ENCODE assay signal across 8 cellular contexts in genomic region chr2:171210864-171211431, GRCh38. TPM values are rescaled to one million over a fixed set of nuclear protein-coding genes. Genes with fewer than 3 reads are reported as not detected.
A peak's percentile ranks its signal among the peaks of the same experiment; 100 is the strongest.
DNase-seq lines count a peak whose midpoint lies in the region; ATAC-seq, FAIRE-seq and TF ChIP-seq lines count a peak whose summit lies in the region.
"Had no signal": no experiment of that assay in that cellular context is flagged by ENCODE, and none has a peak within 500 bp of the region (broad histone marks: within the 10 kb centered on the region; RNA-seq: fewer than 3 reads in every experiment).

No MANE protein-coding gene starts in this region.

- no peaks in the 10 kb centered on the region for H3K4me1 ChIP-seq in prostate gland (replicated peaks)

- ATAC-seq in GM19397 (IDR thresholded peaks at IDR 0.05; ENCODE audit: unreplicated experiment) (peak; percentile 59), HG03354 (IDR thresholded peaks at IDR 0.05; ENCODE audit: poor library complexity, severe bottlenecking, unreplicated experiment) (peak; percentile 79), WTC11 (peak; percentile 57)

- no peak for TF ChIP-seq POLR2A in prostate gland (IDR thresholded peaks at IDR 0.05)

- WGBS in prostate gland, result 32% methylated on average over 8 of the region's 8 CpGs

- no peak overlapping the region for H3K4me3 ChIP-seq in prostate gland

- POLR2A ChIA-PET in WTC11 (lab: Charles Lee), result no interaction called here

- H3K27ac ChIP-seq in prostate gland, result no peak overlapping the region

- peaks cover 15% of the 10 kb centered on the region for H3K9me3 Mint-ChIP-seq in WTC11

- H3K27ac Mint-ChIP-seq in WTC11, result peak overlapping the region; percentile 83

- no peaks in the 10 kb centered on the region for H3K27me3 Mint-ChIP-seq in WTC11 (ENCODE audit: low read depth)

- H3K9me3 ChIP-seq in prostate gland, result no peaks in the 10 kb centered on the region

- H3K27me3 ChIP-seq in prostate gland (replicated peaks; ENCODE audit: insufficient read depth), result no peaks in the 10 kb centered on the region

- DNase-seq in WTC11 (ENCODE audit: low spot score) (no peak), prostate gland (ENCODE audit: low spot score) (peak; percentile 19), RCC 7860 (ENCODE audit: low spot score) (no peak), iPS-NIHi11 (ENCODE audit: low spot score) (no peak), mesenteric fat pad (ENCODE audit: low spot score) (no peak)

- TF ChIP-seq CTCF in WTC11 (IDR thresholded peaks at IDR 0.05) (no peak), prostate gland (IDR thresholded peaks at IDR 0.05) (no peak)

- H3K4me1 Mint-ChIP-seq in WTC11, result peaks cover 53% of the 10 kb centered on the region

- intact Hi-C loops in prostate gland (cut with DNase I), result no loop called here

- no peak for FAIRE-seq in RCC 7860 (lab: Jason Lieb, UNC)
- FAIRE-seq: islet of Langerhans had no signal

- no peak overlapping the region for H3K4me3 Mint-ChIP-seq in WTC11

- no peaks in the 10 kb centered on the region for H3K36me3 ChIP-seq in prostate gland

- CTCF ChIA-PET in WTC11 (lab: Charles Lee), result interaction anchor here (1.8 kb wide), 1 partner anchor 205 kb away, joined by 6 read pairs; no protein-coding TSS in a partner anchor

- H3K36me3 Mint-ChIP-seq in WTC11, result 0 out of 2 replicates have a peak, but pooled peaks cover 3% of the 10 kb centered on the region

TF ChIP-seq in WTC11, 78 proteins besides CTCF, POLR2A, EP300 and RAD21:
- TF ChIP-seq ERG (CRISPR knock-in tag; IDR thresholded peaks at IDR 0.05) (no peak), IRF2 (CRISPR knock-in tag; IDR thresholded peaks at IDR 0.05; ENCODE audit: borderline replicate concordance, low read depth) (no peak), GTF2I (CRISPR knock-in tag; conservative IDR thresholded peaks at IDR 0.05) (no peak), ZSCAN18 (CRISPR knock-in tag; IDR thresholded peaks at IDR 0.05) (no peak), ZNF416 (CRISPR knock-in tag; IDR thresholded peaks at IDR 0.05) (no peak), ZNF121 (CRISPR knock-in tag; IDR thresholded peaks at IDR 0.05) (no peak), PREB (CRISPR knock-in tag; IDR thresholded peaks at IDR 0.05; ENCODE audit: borderline replicate concordance) (no peak), TEAD4 (CRISPR knock-in tag; IDR thresholded peaks at IDR 0.05) (no peak), IRF1 (CRISPR knock-in tag; IDR thresholded peaks at IDR 0.05) (no peak), USF1 (CRISPR knock-in tag; IDR thresholded peaks at IDR 0.05) (no peak), OVOL2 (CRISPR knock-in tag; IDR thresholded peaks at IDR 0.05; ENCODE audit: borderline replicate concordance) (no peak), ZNF317 (CRISPR knock-in tag; IDR thresholded peaks at IDR 0.05; ENCODE audit: borderline replicate concordance, low read depth) (no peak), HMGA2 (CRISPR knock-in tag; IDR thresholded peaks at IDR 0.05) (no peak), ATF3 (CRISPR knock-in tag; conservative IDR thresholded peaks at IDR 0.05) (no peak), RELA (CRISPR knock-in tag; IDR thresholded peaks at IDR 0.05; ENCODE audit: borderline replicate concordance) (no peak)

RNA-seq across cellular contexts. Expression of gene TLK1, which starts 50.3 kb away (rescaled TPM):
- 91.1 to 99.6 TPM (median 93.9 TPM) in 3 replicates for total RNA-seq in WTC11 (2021)
- total RNA-seq in prostate gland, result 10 to 100 TPM; 50.5 to 95.8 TPM
- total RNA-seq in mesenteric fat pad, result 49.6 TPM
